ENCODE assay signal across 19 cellular contexts in genomic region chr4:1393866-1394265, GRCh38. TPM values are rescaled to one million over a fixed set of nuclear protein-coding genes. Genes with fewer than 3 reads are reported as not detected.
"Had no signal": no experiment of that assay in that cellular context is flagged by ENCODE, and none has a peak within 500 bp of the region (broad histone marks: within the 10 kb centered on the region; RNA-seq: fewer than 3 reads in every experiment).

No MANE protein-coding gene starts in this region.

- FAIRE-seq: pancreas had no signal

- H3K27ac ChIP-seq: ascending aorta, breast epithelium, pancreas, suprapubic skin had no signal

- H3K4me3 Mint-ChIP-seq: activated naive CD8-positive, alpha-beta T cell treated with anti-CD3 and anti-CD28 coated beads, Interleukin-2, amount 50 U/mL, for 24 hours; activated T-helper 1 cell treated with anti-CD3 and anti-CD28 coated beads, Interleukin-12 subunit alpha, Interleukin-12 subunit beta, Interleukin-2, Interleukin-4 antibody, amounts not matched to agents 30 ng/mL and 10 ng/mL and 1 ng/mL, durations not matched to agents 14 hours and 24 hours and 36 hours; stimulated activated naive CD8-positive, alpha-beta T cell treated with anti-CD3 and anti-CD28 coated beads, Interleukin-15, Interleukin-2, amounts not matched to agents 100 ng/mL and 50 ng/mL, for 24 hours; type B pancreatic cell had no signal

- H3K36me3 ChIP-seq: breast epithelium, pancreas had no signal

- H3K27me3 Mint-ChIP-seq: activated naive CD8-positive, alpha-beta T cell treated with anti-CD3 and anti-CD28 coated beads, Interleukin-2, amount 50 U/mL, for 24 hours; stimulated activated naive CD8-positive, alpha-beta T cell treated with anti-CD3 and anti-CD28 coated beads, Interleukin-15, Interleukin-2, amounts not matched to agents 100 ng/mL and 50 ng/mL, for 24 hours; type B pancreatic cell had no signal

- H3K4me1 Mint-ChIP-seq: activated naive CD8-positive, alpha-beta T cell treated with anti-CD3 and anti-CD28 coated beads, Interleukin-2, amount 50 U/mL, for 24 hours had no signal

- ATAC-seq: activated CD4-positive, CD25-positive, alpha-beta regulatory T cell treated with anti-CD3 and anti-CD28 coated beads, Interleukin-2, amount 50 U/mL, for 24 hours; activated naive CD8-positive, alpha-beta T cell treated with anti-CD3 and anti-CD28 coated beads, Interleukin-2, amount 50 U/mL, for 24 hours; esophagus mucosa; pancreas had no signal

- H3K27me3 ChIP-seq: ascending aorta, breast epithelium, pancreas, suprapubic skin had no signal

- H3K4me1 ChIP-seq: ascending aorta, breast epithelium, pancreas, suprapubic skin had no signal

- H3K4me2 ChIP-seq: smooth muscle cell had no signal

- H3K27ac Mint-ChIP-seq: activated naive CD8-positive, alpha-beta T cell treated with anti-CD3 and anti-CD28 coated beads, Interleukin-2, amount 50 U/mL, for 24 hours; activated T-helper 1 cell treated with anti-CD3 and anti-CD28 coated beads, Interleukin-12 subunit alpha, Interleukin-12 subunit beta, Interleukin-2, Interleukin-4 antibody, amounts not matched to agents 30 ng/mL and 10 ng/mL and 1 ng/mL, durations not matched to agents 14 hours and 24 hours and 36 hours; stimulated activated naive CD8-positive, alpha-beta T cell treated with anti-CD3 and anti-CD28 coated beads, Interleukin-15, Interleukin-2, amounts not matched to agents 100 ng/mL and 50 ng/mL, for 24 hours; type B pancreatic cell had no signal

- H3K9me3 ChIP-seq: pancreas had no signal

- DNase-seq: activated naive CD4-positive, alpha-beta T cell; activated naive CD8-positive, alpha-beta T cell treated with anti-CD3 and anti-CD28 coated beads, Interleukin-2, amount 50 U/mL, for 24 hours; hippocampal formation had no signal

- H3K4me3 ChIP-seq: ascending aorta, breast epithelium, pancreas, smooth muscle cell, suprapubic skin had no signal

RNA-seq across cellular contexts. Expression of gene NKX1-1, which starts 12.4 kb away (rescaled TPM):
- total RNA-seq: activated CD8-positive, alpha-beta memory T cell treated with anti-CD3 and anti-CD28 coated beads for 36 hours; activated T-helper 1 cell treated with anti-CD3 and anti-CD28 coated beads, Interleukin-12 subunit alpha, Interleukin-12 subunit beta, Interleukin-2, Interleukin-4 antibody, amounts not matched to agents 30 ng/mL and 10 ng/mL and 1 ng/mL, durations not matched to agents 14 hours and 24 hours and 36 hours; ascending aorta; breast epithelium; dermis microvascular lymphatic vessel endothelial cell; esophagus mucosa; glomerular endothelial cell; kidney epithelial cell; lower leg skin; pancreas; smooth muscle cell; suprapubic skin had no signal
- polyA plus RNA-seq: neural cell, pancreas, smooth muscle cell had no signal
